13 cellular contexts compared by ENCODE assay signal in the genomic region with DNA sequence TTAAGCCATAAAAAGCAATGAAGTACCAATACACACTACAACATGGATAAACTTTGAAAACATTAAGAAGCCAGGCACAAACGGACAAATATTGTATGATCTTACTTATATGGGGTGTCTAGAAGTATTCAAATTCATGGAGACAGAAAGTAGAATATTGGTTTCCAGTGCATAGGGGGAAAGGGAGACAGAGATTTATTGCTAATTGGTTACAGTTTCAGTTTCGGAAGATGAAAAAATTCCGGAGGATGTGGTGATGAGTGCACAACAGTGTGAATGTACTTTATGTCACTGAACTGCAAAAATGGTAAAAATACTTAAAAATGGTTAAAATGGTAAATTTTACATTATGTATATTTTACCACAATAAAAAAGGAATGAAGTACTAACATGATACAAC. TPM values are rescaled to one million over a fixed set of nuclear protein-coding genes. Genes with fewer than 3 reads are reported as not detected.
DNase-seq lines count a peak whose midpoint lies in the region; ATAC-seq and TF ChIP-seq lines count a peak whose summit lies in the region.
"Had no signal": no experiment of that assay in that cellular context is flagged by ENCODE, and none has a peak within 500 bp of the region (broad histone marks: within the 10 kb centered on the region; RNA-seq: fewer than 3 reads in every experiment).

No MANE protein-coding gene starts in this region.

- POLR2A ChIA-PET in activated CD8-positive, alpha-beta T cell treated with anti-CD3 and anti-CD28 coated beads for 36 hours (lab: Charles Lee), result no interaction called here

- no peaks in the 10 kb centered on the region for H3K9me3 Mint-ChIP-seq in activated CD8-positive, alpha-beta T cell treated with anti-CD3 and anti-CD28 coated beads for 36 hours

- H3K4me3 Mint-ChIP-seq in activated CD8-positive, alpha-beta T cell treated with anti-CD3 and anti-CD28 coated beads for 36 hours, result peak overlapping the region; percentile 8

- DNase-seq in activated CD8-positive, alpha-beta T cell treated with anti-CD3 and anti-CD28 coated beads for 36 hours, result no peak
- no peak for DNase-seq in Kasumi-1 (lab: John Stamatoyannopoulos, UW)
- no peak for DNase-seq in OCI-M1 (lab: John Stamatoyannopoulos, UW)
- DNase-seq in activated CD8-positive, alpha-beta memory T cell treated with anti-CD3 and anti-CD28 coated beads, Interleukin-2, amount 50 U/mL, for 4 hours, result no peak
- no peak for DNase-seq in thyroid gland
- DNase-seq: cortex of kidney; NCI-H1694 treated with DMSO at 0.1 percent for 48 hours; stimulated activated CD4-positive, alpha-beta T cell treated with anti-CD3 and anti-CD28 coated beads, Interleukin-12 subunit alpha, Interleukin-12 subunit beta, amount 100 ng/mL, for 4 hours had no signal

- ATAC-seq in GM18870 (IDR thresholded peaks at IDR 0.05; ENCODE audit: unreplicated experiment), result peak; percentile 64
- peak; percentile 58 for ATAC-seq in HG02884 (IDR thresholded peaks at IDR 0.05; ENCODE audit: unreplicated experiment)
- ATAC-seq in activated CD8-positive, alpha-beta T cell treated with anti-CD3 and anti-CD28 coated beads for 36 hours, result peak; percentile 45

- H2AFZ ChIP-seq in ACC112 (ENCODE audit: low read length, unreplicated experiment), result peak overlapping the region; percentile 11

- H3K9me3 ChIP-seq in thyroid gland, result no peaks in the 10 kb centered on the region
- H3K9me3 ChIP-seq: BLaER1 treated with 17β-estradiol and CSF1 and Interleukin-3, amounts not matched to agents 10 nM and 100 nM had no signal

- no peak for TF ChIP-seq CTCF in activated CD8-positive, alpha-beta T cell treated with anti-CD3 and anti-CD28 coated beads for 36 hours (IDR thresholded peaks at IDR 0.05)
- no peak for TF ChIP-seq CTCF in thyroid gland (IDR thresholded peaks at IDR 0.05)

- H3K27ac ChIP-seq in ACC112 (ENCODE audit: low read depth, low read length), result peak overlapping the region; percentile 50
- H3K27ac ChIP-seq in thyroid gland, result no peak overlapping the region
- H3K27ac ChIP-seq: BLaER1 treated with 17β-estradiol and CSF1 and Interleukin-3, amounts not matched to agents 10 nM and 100 nM; HL-60 had no signal

- peaks cover 12% of the 10 kb centered on the region for H3K4me1 ChIP-seq in ACC112 (ENCODE audit: control insufficient read depth, insufficient read depth, low read length, unreplicated experiment)
- H3K4me1 ChIP-seq in thyroid gland, result no peaks in the 10 kb centered on the region

- H3K27me3 Mint-ChIP-seq in activated CD8-positive, alpha-beta T cell treated with anti-CD3 and anti-CD28 coated beads for 36 hours, result no peaks in the 10 kb centered on the region

- H3K79me2 ChIP-seq in ACC112 (ENCODE audit: control insufficient read depth, insufficient read depth, low read length, unreplicated experiment), result no peaks in the 10 kb centered on the region

- no peaks in the 10 kb centered on the region for H3K36me3 Mint-ChIP-seq in activated CD8-positive, alpha-beta T cell treated with anti-CD3 and anti-CD28 coated beads for 36 hours (ENCODE audit: low read depth)

- no peak for TF ChIP-seq POLR2A in thyroid gland (IDR thresholded peaks at IDR 0.05)

- H3K36me3 ChIP-seq in ACC112 (ENCODE audit: insufficient read depth, low read length) (no peaks in the 10 kb centered on the region), thyroid gland (no peaks in the 10 kb centered on the region)
- H3K36me3 ChIP-seq: BLaER1 treated with 17β-estradiol and CSF1 and Interleukin-3, amounts not matched to agents 10 nM and 100 nM had no signal

- H3K4me3 ChIP-seq in ACC112 (ENCODE audit: low read depth, low read length), result no peak overlapping the region
- H3K4me3 ChIP-seq in thyroid gland (replicated peaks in 1 of 3), result no peak overlapping the region
- H3K4me3 ChIP-seq: BLaER1 treated with 17β-estradiol and CSF1 and Interleukin-3, amounts not matched to agents 10 nM and 100 nM had no signal

- H3K27ac Mint-ChIP-seq in activated CD8-positive, alpha-beta T cell treated with anti-CD3 and anti-CD28 coated beads for 36 hours, result peak overlapping the region; percentile 90

- WGBS in thyroid gland, 2 donors, result 82 to 83% methylated on average over 3 of the region's 3 CpGs

- H3K4me1 Mint-ChIP-seq in activated CD8-positive, alpha-beta T cell treated with anti-CD3 and anti-CD28 coated beads for 36 hours (ENCODE audit: low read depth), result peaks cover 36% of the 10 kb centered on the region

- intact Hi-C loops in activated CD8-positive, alpha-beta T cell treated with anti-CD3 and anti-CD28 coated beads for 36 hours (cut with micrococcal nuclease), result no loop called here
- intact Hi-C loops in thyroid gland (cut with DNase I), result no loop called here

- CTCF ChIA-PET in activated CD8-positive, alpha-beta T cell treated with anti-CD3 and anti-CD28 coated beads for 36 hours (lab: Charles Lee), result no interaction called here

- H3K27me3 ChIP-seq in ACC112 (ENCODE audit: insufficient read depth, low read length) (no peaks in the 10 kb centered on the region), thyroid gland (no peaks in the 10 kb centered on the region)
- H3K27me3 ChIP-seq: BLaER1 treated with 17β-estradiol and CSF1 and Interleukin-3, amounts not matched to agents 10 nM and 100 nM had no signal

RNA-seq across cellular contexts. Expression of a gene that starts 5.1 kb away (rescaled TPM):
- total RNA-seq in activated CD8-positive, alpha-beta T cell treated with anti-CD3 and anti-CD28 coated beads for 36 hours, result 10 to 100 TPM; 39.6 to 42.0 TPM
- total RNA-seq in thyroid gland, result 100 to 1,000 TPM in 2 of 4 donors, 10 to 100 TPM in 2; 64.5 to 146 (median 109) TPM
